In genomic region chr15:50058231-50058630, GRCh38 we compare ENCODE assay signal across 12 cellular contexts.
DNase-seq lines count a peak whose midpoint lies in the region; ATAC-seq and TF ChIP-seq lines count a peak whose summit lies in the region.
"Had no signal": no experiment of that assay in that cellular context is flagged by ENCODE, and none has a peak within 500 bp of the region (broad histone marks: within the 10 kb centered on the region; RNA-seq: fewer than 3 reads in every experiment).

No MANE protein-coding gene starts in this region.

- no peaks in the 10 kb centered on the region for H3K9me3 ChIP-seq in IMR-90 (ENCODE audit: control insufficient read depth, insufficient read depth, low read length)
- H3K9me3 ChIP-seq in ascending aorta, result no peaks in the 10 kb centered on the region
- H3K9me3 ChIP-seq: right atrium auricular region had no signal

- BruUV-seq in IMR-90 (replicated peaks; lab: Mats Ljungman, UMichigan), result no TSS peak

- CTCF ChIA-PET in IMR-90 (lab: Yijun Ruan, JAX), result interaction anchor here (1.0 kb wide), 1 partner anchor 14 kb away, joined by 3 read pairs; no protein-coding TSS in a partner anchor

- no peak overlapping the region for H3K27ac Mint-ChIP-seq in activated T-helper 17 cell treated with anti-CD3 and anti-CD28 coated beads, Interleukin-2, amount 50 U/mL, for 72 hours
- H3K27ac Mint-ChIP-seq: effector memory CD8-positive, alpha-beta T cell had no signal

- H3K4me1 ChIP-seq in IMR-90 (ENCODE audit: control insufficient read depth, insufficient read depth, low read length) (peaks cover 13% of the 10 kb centered on the region), ascending aorta (peaks cover 0 to 11% of the 10 kb centered on the region in 2 donors)

- H3K4me1 Mint-ChIP-seq in activated T-helper 17 cell treated with anti-CD3 and anti-CD28 coated beads, Interleukin-2, amount 50 U/mL, for 72 hours, result no peaks in the 10 kb centered on the region

- H3K14ac ChIP-seq in IMR-90 (replicated peaks; ENCODE audit: low read depth, low read length), result peak overlapping the region; percentile 71; the same call in 1 of the 2 replicates

- H4K20me1 ChIP-seq in IMR-90 (ENCODE audit: insufficient read depth, low read length), result no peaks in the 10 kb centered on the region

- H3K9me3 Mint-ChIP-seq in activated T-helper 17 cell treated with anti-CD3 and anti-CD28 coated beads, Interleukin-2, amount 50 U/mL, for 72 hours, result no peaks in the 10 kb centered on the region
- H3K9me3 Mint-ChIP-seq: effector memory CD8-positive, alpha-beta T cell had no signal

- dilution Hi-C loops in IMR-90 (cut with HindIII; ENCODE audit: low sequenced_read_pairs, unreplicated experiment), result no loop called here

- H3K79me1 ChIP-seq in IMR-90 (ENCODE audit: low read depth in 1 of 2, low read length in 2 of 2), result 0 out of 4 replicates have a peak, but pooled peaks cover 0 to 5% of the 10 kb centered on the region in 2 experiments

- H3K9ac ChIP-seq in IMR-90 (ENCODE audit: low read depth, low read length), result no peak overlapping the region

- peak overlapping the region; percentile 61 for H2BK120ac ChIP-seq in IMR-90 (ENCODE audit: low read depth, low read length)

- peak overlapping the region; percentile 11; the same call in 1 of the 2 replicates for H3K4me2 ChIP-seq in IMR-90 (ENCODE audit: low read depth, low read length)

- H3K18ac ChIP-seq in IMR-90 (ENCODE audit: low read depth, low read length), result peak overlapping the region; percentile 94

- peak overlapping the region; percentile 61; the same call in 1 of the 2 replicates for H3K27ac ChIP-seq in IMR-90 (ENCODE audit: insufficient read depth, low read length)
- H3K27ac ChIP-seq in caudate nucleus (ENCODE audit: low read depth, low read length), result no peak overlapping the region
- H3K27ac ChIP-seq in ascending aorta, result no peak overlapping the region

- POLR2A ChIA-PET in IMR-90 (lab: Charles Lee; ENCODE audit: unreplicated experiment), result no interaction called here

- peaks cover 16% of the 10 kb centered on the region for H3K27me3 Mint-ChIP-seq in activated T-helper 17 cell treated with anti-CD3 and anti-CD28 coated beads, Interleukin-2, amount 50 U/mL, for 72 hours
- H3K27me3 Mint-ChIP-seq: effector memory CD8-positive, alpha-beta T cell had no signal

- no peaks in the 10 kb centered on the region for H3K36me3 Mint-ChIP-seq in activated T-helper 17 cell treated with anti-CD3 and anti-CD28 coated beads, Interleukin-2, amount 50 U/mL, for 72 hours (ENCODE audit: low read depth)

- H3K36me3 ChIP-seq in IMR-90 (ENCODE audit: control insufficient read depth, insufficient read depth, low read length), result no peaks in the 10 kb centered on the region
- no peaks in the 10 kb centered on the region for H3K36me3 ChIP-seq in ascending aorta
- H3K36me3 ChIP-seq: right atrium auricular region had no signal

- H4K91ac ChIP-seq in IMR-90 (ENCODE audit: insufficient read depth, low read depth, low read length), result peak overlapping the region; percentile 70

- TF ChIP-seq CTCF in AG09319 (IDR thresholded peaks at IDR 0.05; ENCODE audit: low read depth, low read length) (no peak), IMR-90 (conservative IDR thresholded peaks at IDR 0.05; ENCODE audit: low read depth, low read length) (no peak), ascending aorta (IDR thresholded peaks at IDR 0.05) (no peak)

- WGBS in IMR-90 (ENCODE audit: extremely low coverage in 2 of 2, insufficient read length in 1 of 2), 2 experiments, result 17% methylated on average over 1 of the region's 3 CpGs; no CpG with 5 or more reads in 1 of the 2 experiments

- H3K4me3 ChIP-seq in IMR-90 (ENCODE audit: insufficient read depth, low read depth, low read length) (no peak overlapping the region), ascending aorta (no peak overlapping the region)
- H3K4me3 ChIP-seq: GM12878, right atrium auricular region had no signal

- peak overlapping the region; percentile 65; the same call in 1 of the 2 replicates for H2AK5ac ChIP-seq in IMR-90 (ENCODE audit: low read depth, low read length)

- TF ChIP-seq RAD21 in IMR-90 (IDR thresholded peaks at IDR 0.05; ENCODE audit: low read length), result no peak

- H3K27me3 ChIP-seq in IMR-90 (ENCODE audit: control insufficient read depth, insufficient read depth, low read length) (no peaks in the 10 kb centered on the region), ascending aorta (no peaks in the 10 kb centered on the region)
- H3K27me3 ChIP-seq: right atrium auricular region had no signal

- H3K9me1 ChIP-seq in IMR-90 (ENCODE audit: insufficient read depth, low read length), result peaks cover 11% of the 10 kb centered on the region

- H3K4me3 Mint-ChIP-seq in activated T-helper 17 cell treated with anti-CD3 and anti-CD28 coated beads, Interleukin-2, amount 50 U/mL, for 72 hours, result no peak overlapping the region
- H3K4me3 Mint-ChIP-seq: effector memory CD8-positive, alpha-beta T cell had no signal

- no peak overlapping the region for H3K23ac ChIP-seq in IMR-90 (ENCODE audit: low read depth, low read length)

- in situ Hi-C loops in IMR-90 (cut with MboI; ENCODE audit: low sequenced_read_pairs), result no loop called here

- H4K5ac ChIP-seq in IMR-90 (ENCODE audit: low read depth, low read length), result peak overlapping the region; percentile 94

- no peak overlapping the region for H2AK9ac ChIP-seq in IMR-90 (replicated peaks; ENCODE audit: low read depth, low read length, poor library complexity)

- H2BK20ac ChIP-seq in IMR-90 (ENCODE audit: low read depth, low read length), result peak overlapping the region; percentile 65; the same call in 1 of the 2 replicates

- intact Hi-C loops in IMR-90 (cut with micrococcal nuclease), result loop anchor here (5.0 to 10.0 kb wide), 2 partner anchors 259 to 903 kb away; partner anchors contain the start of gene COPS2
- intact Hi-C loops in ascending aorta (cut with DNase I), result loop anchor here (10.0 kb wide), 2 partner anchors 63 to 183 kb away; no protein-coding TSS in a partner anchor

- H3K4ac ChIP-seq in IMR-90 (ENCODE audit: low read depth, low read length), result peak overlapping the region; percentile 33

- H4K8ac ChIP-seq in IMR-90 (ENCODE audit: low read depth in 2 of 2, low read length in 2 of 2), result peak overlapping the region in 1 of 2 experiments; percentile 81; a peak in 2 of 4 replicates

- H3K56ac ChIP-seq in IMR-90 (ENCODE audit: extremely low read depth, insufficient read depth, low read length), result no peak overlapping the region

- TF ChIP-seq POLR2A in IMR-90 (IDR thresholded peaks at IDR 0.05; ENCODE audit: low read depth, low read length), result no peak

- H2BK15ac ChIP-seq in IMR-90 (ENCODE audit: low read depth, low read length), result peak overlapping the region; percentile 41

- peak overlapping the region; percentile 72 for H2AFZ ChIP-seq in IMR-90 (replicated peaks; ENCODE audit: low read length, poor library complexity)

- peak overlapping the region; percentile 77 for H2BK5ac ChIP-seq in IMR-90 (ENCODE audit: low read depth, low read length, poor library complexity, severe bottlenecking)

- DNase-seq in AG09319 (ENCODE audit: extremely low read depth, low read depth) (peak; percentile 35), IMR-90 (peak; percentile 63), astrocyte of the hippocampus (ENCODE audit: low read depth, low spot score) (peak; percentile 60), left kidney (ENCODE audit: low read depth, low spot score) (peak; percentile 18), caudate nucleus (lab: John Stamatoyannopoulos, UW) (no peak), ascending aorta (ENCODE audit: low spot score in 2 of 2) (no peak)
- DNase-seq: activated gamma-delta T cell; effector memory CD8-positive, alpha-beta T cell had no signal

- ATAC-seq in IMR-90 (ENCODE audit: low read depth), result peak; percentile 7
- ATAC-seq in activated T-helper 17 cell treated with anti-CD3 and anti-CD28 coated beads, Interleukin-2, amount 50 U/mL, for 72 hours (replicated peaks), result no peak
- no peak for ATAC-seq in GM19324 (IDR thresholded peaks at IDR 0.05; ENCODE audit: low FRiP score, unreplicated experiment)
- ATAC-seq: effector memory CD8-positive, alpha-beta T cell; GM12878 had no signal

TF ChIP-seq in IMR-90, 13 proteins besides CTCF, POLR2A, EP300 and RAD21:
- TF ChIP-seq RFX5 (IDR thresholded peaks at IDR 0.05; ENCODE audit: low read depth, low read length) (no peak), BHLHE40 (IDR thresholded peaks at IDR 0.05; ENCODE audit: low read depth, low read length) (no peak), NFE2L2 (IDR thresholded peaks at IDR 0.05; ENCODE audit: low read depth, low read length) (no peak), CHD1 (IDR thresholded peaks at IDR 0.05; ENCODE audit: low read depth, low read length) (no peak), FOS (IDR thresholded peaks at IDR 0.05; ENCODE audit: low read depth, low read length) (no peak), USF2 (IDR thresholded peaks at IDR 0.05; ENCODE audit: low read depth, low read length) (no peak), ELK1 (IDR thresholded peaks at IDR 0.05; ENCODE audit: borderline replicate concordance, low read depth, low read length) (no peak), MXI1 (IDR thresholded peaks at IDR 0.05; ENCODE audit: borderline replicate concordance, low read depth, low read length) (no peak), MAFK (IDR thresholded peaks at IDR 0.05; ENCODE audit: low read depth, low read length) (no peak), MAZ (IDR thresholded peaks at IDR 0.05; ENCODE audit: borderline replicate concordance, low read depth, low read length) (no peak), RCOR1 (IDR thresholded peaks at IDR 0.05; ENCODE audit: insufficient replicate concordance, low read length) (no peak), CEBPB (IDR thresholded peaks at IDR 0.05; ENCODE audit: low read depth, low read length) (no peak)

Comparison
In these comparisons a context has a peak if more than half of its experiments do, and no peak if none do; other contexts are left out.
1. DNase-seq: peak in AG09319 (single experiment), IMR-90 (single experiment), astrocyte of the hippocampus (single experiment) and left kidney (single experiment); none in caudate nucleus (0 of 61) and ascending aorta (0 of 2).